18 cellular contexts compared by ENCODE assay signal in the genomic region with DNA sequence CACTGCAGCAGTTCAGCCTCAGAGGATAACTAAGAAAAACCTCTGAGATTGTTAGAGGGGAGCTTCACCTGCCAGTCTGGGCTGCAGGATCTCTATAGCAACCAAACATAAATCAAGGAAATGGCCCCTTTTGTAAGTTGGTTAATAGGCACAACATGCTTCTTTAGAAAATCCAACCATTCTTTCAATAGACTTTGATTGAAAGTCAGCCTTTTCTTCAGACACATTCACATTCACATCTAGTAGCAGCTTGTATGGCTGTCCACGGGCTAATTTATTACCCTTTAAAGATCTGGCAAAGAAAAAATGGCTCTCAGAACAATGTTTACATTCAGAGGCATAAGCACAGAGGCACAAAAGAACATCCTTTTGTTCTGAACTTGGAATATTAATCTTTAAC.
DNase-seq lines count a peak whose midpoint lies in the region; ATAC-seq and TF ChIP-seq lines count a peak whose summit lies in the region.
"Had no signal": no experiment of that assay in that cellular context is flagged by ENCODE, and none has a peak within 500 bp of the region (broad histone marks: within the 10 kb centered on the region; RNA-seq: fewer than 3 reads in every experiment).

No MANE protein-coding gene starts in this region.

- no peaks in the 10 kb centered on the region for H3K9me3 Mint-ChIP-seq in endodermal cell
- H3K9me3 Mint-ChIP-seq in neural crest cell, result no peaks in the 10 kb centered on the region
- H3K9me3 Mint-ChIP-seq in activated CD8-positive, alpha-beta T cell treated with anti-CD3 and anti-CD28 coated beads, Interleukin-2, amount 10 ng/mL, durations not matched to agents 7 days and 5 days (ENCODE audit: insufficient read depth), result no peaks in the 10 kb centered on the region
- H3K9me3 Mint-ChIP-seq: activated T-helper 17 cell treated with anti-CD3 and anti-CD28 coated beads, Interleukin-2, amount 50 U/mL, for 72 hours had no signal

- H3K36me3 ChIP-seq in endodermal cell (ENCODE audit: control insufficient read depth, insufficient read depth, low read length), result no peaks in the 10 kb centered on the region
- H3K36me3 ChIP-seq: gastrocnemius medialis had no signal

- no peaks in the 10 kb centered on the region for H3K36me3 Mint-ChIP-seq in endodermal cell (ENCODE audit: low read depth)
- H3K36me3 Mint-ChIP-seq in neural crest cell (ENCODE audit: low read depth), result peaks cover 2% of the 10 kb centered on the region
- H3K36me3 Mint-ChIP-seq in activated CD8-positive, alpha-beta T cell treated with anti-CD3 and anti-CD28 coated beads, Interleukin-2, amount 10 ng/mL, durations not matched to agents 7 days and 5 days (ENCODE audit: low read depth), result no peaks in the 10 kb centered on the region
- H3K36me3 Mint-ChIP-seq: activated CD8-positive, alpha-beta memory T cell treated with anti-CD3 and anti-CD28 coated beads, Interleukin-2, amount 10 ng/mL, durations not matched to agents 7 days and 5 days; CD8-positive, alpha-beta T cell had no signal

- H3K9me3 ChIP-seq in endodermal cell (ENCODE audit: control insufficient read depth, low read length), result no peaks in the 10 kb centered on the region
- H3K9me3 ChIP-seq: gastrocnemius medialis had no signal

- CTCF ChIA-PET in activated CD8-positive, alpha-beta T cell treated with anti-CD3 and anti-CD28 coated beads, Interleukin-2, amount 10 ng/mL, durations not matched to agents 7 days and 5 days (lab: Charles Lee), result no interaction called here

- peak overlapping the region; percentile 98 for H3K27ac ChIP-seq in endodermal cell (ENCODE audit: low read depth, low read length)
- H3K27ac ChIP-seq: gastrocnemius medialis, RWPE1 had no signal

- H3K4me1 ChIP-seq in endodermal cell (ENCODE audit: control insufficient read depth, insufficient read depth, low read length), result peaks cover 10% of the 10 kb centered on the region
- H3K4me1 ChIP-seq: gastrocnemius medialis had no signal

- H3K4me1 Mint-ChIP-seq in endodermal cell (peaks cover 38% of the 10 kb centered on the region), neural crest cell (peaks cover 65% of the 10 kb centered on the region)
- H3K4me1 Mint-ChIP-seq in activated CD8-positive, alpha-beta T cell treated with anti-CD3 and anti-CD28 coated beads, Interleukin-2, amount 10 ng/mL, durations not matched to agents 7 days and 5 days (ENCODE audit: low read depth), result no peaks in the 10 kb centered on the region
- H3K4me1 Mint-ChIP-seq: activated CD4-positive, alpha-beta T cell treated with anti-CD3 and anti-CD28 coated beads for 36 hours; activated CD8-positive, alpha-beta memory T cell treated with anti-CD3 and anti-CD28 coated beads, Interleukin-2, amount 10 ng/mL, durations not matched to agents 7 days and 5 days; activated naive CD8-positive, alpha-beta T cell treated with anti-CD3 and anti-CD28 coated beads, Interleukin-2, amount 50 U/mL, for 24 hours; activated T-helper 17 cell treated with anti-CD3 and anti-CD28 coated beads, Interleukin-2, amount 50 U/mL, for 72 hours had no signal

- 29 to 73% methylated on average over 1 of the region's 1 CpG for WGBS in endodermal cell (ENCODE audit: insufficient coverage in 1 of 2, insufficient read length in 1 of 2), 2 experiments

- ATAC-seq in activated CD8-positive, alpha-beta T cell treated with anti-CD3 and anti-CD28 coated beads, Interleukin-2, amount 10 ng/mL, durations not matched to agents 7 days and 5 days, result no peak
- ATAC-seq in GM18870 (IDR thresholded peaks at IDR 0.05; ENCODE audit: unreplicated experiment), result no peak
- ATAC-seq: activated CD4-positive, alpha-beta T cell treated with anti-CD3 and anti-CD28 coated beads for 36 hours; activated CD8-positive, alpha-beta memory T cell treated with anti-CD3 and anti-CD28 coated beads, Interleukin-2, amount 10 ng/mL, durations not matched to agents 7 days and 5 days; activated naive CD8-positive, alpha-beta T cell treated with anti-CD3 and anti-CD28 coated beads, Interleukin-2, amount 50 U/mL, for 24 hours; activated T-helper 17 cell treated with anti-CD3 and anti-CD28 coated beads, Interleukin-2, amount 50 U/mL, for 72 hours; CD8-positive, alpha-beta T cell; gastrocnemius medialis had no signal

- POLR2A ChIA-PET in activated CD8-positive, alpha-beta T cell treated with anti-CD3 and anti-CD28 coated beads, Interleukin-2, amount 10 ng/mL, durations not matched to agents 7 days and 5 days (lab: Charles Lee), result no interaction called here

- H3K4me3 Mint-ChIP-seq in endodermal cell (no peak overlapping the region), neural crest cell (peak overlapping the region; percentile 75)
- no peak overlapping the region for H3K4me3 Mint-ChIP-seq in activated CD8-positive, alpha-beta T cell treated with anti-CD3 and anti-CD28 coated beads, Interleukin-2, amount 10 ng/mL, durations not matched to agents 7 days and 5 days
- H3K4me3 Mint-ChIP-seq: activated CD4-positive, alpha-beta T cell treated with anti-CD3 and anti-CD28 coated beads for 36 hours; activated CD8-positive, alpha-beta memory T cell treated with anti-CD3 and anti-CD28 coated beads, Interleukin-2, amount 10 ng/mL, durations not matched to agents 7 days and 5 days; activated naive CD8-positive, alpha-beta T cell treated with anti-CD3 and anti-CD28 coated beads, Interleukin-2, amount 50 U/mL, for 24 hours; activated T-helper 17 cell treated with anti-CD3 and anti-CD28 coated beads, Interleukin-2, amount 50 U/mL, for 72 hours; CD8-positive, alpha-beta T cell; dendritic cell treated with granulocyte-macrophage colony-stimulating factor and Interleukin-4, amounts not matched to agents 40 ng/mL and 50 ng/mL, for 4 days had no signal

- no peaks in the 10 kb centered on the region for H3K27me3 Mint-ChIP-seq in endodermal cell (ENCODE audit: insufficient read depth)
- peaks cover 30% of the 10 kb centered on the region for H3K27me3 Mint-ChIP-seq in neural crest cell (ENCODE audit: low read depth)
- no peaks in the 10 kb centered on the region for H3K27me3 Mint-ChIP-seq in activated CD8-positive, alpha-beta T cell treated with anti-CD3 and anti-CD28 coated beads, Interleukin-2, amount 10 ng/mL, durations not matched to agents 7 days and 5 days (ENCODE audit: low read depth)
- H3K27me3 Mint-ChIP-seq: activated CD4-positive, alpha-beta T cell treated with anti-CD3 and anti-CD28 coated beads for 36 hours; activated CD8-positive, alpha-beta memory T cell treated with anti-CD3 and anti-CD28 coated beads, Interleukin-2, amount 10 ng/mL, durations not matched to agents 7 days and 5 days; activated naive CD8-positive, alpha-beta T cell treated with anti-CD3 and anti-CD28 coated beads, Interleukin-2, amount 50 U/mL, for 24 hours; activated T-helper 17 cell treated with anti-CD3 and anti-CD28 coated beads, Interleukin-2, amount 50 U/mL, for 72 hours; dendritic cell treated with granulocyte-macrophage colony-stimulating factor and Interleukin-4, amounts not matched to agents 40 ng/mL and 50 ng/mL, for 4 days had no signal

- no peaks in the 10 kb centered on the region for H3K27me3 ChIP-seq in endodermal cell (ENCODE audit: control insufficient read depth, insufficient read depth, low read length, poor library complexity, severe bottlenecking)
- H3K27me3 ChIP-seq: gastrocnemius medialis had no signal

- no peak overlapping the region for H3K4me3 ChIP-seq in endodermal cell (ENCODE audit: low read length)
- H3K4me3 ChIP-seq: gastrocnemius medialis had no signal

- H3K9ac ChIP-seq in endodermal cell (ENCODE audit: extremely low read depth, low read length, poor library complexity, severe bottlenecking), result no peak overlapping the region

- peak; percentile 12 for DNase-seq in DMS79 (lab: John Stamatoyannopoulos, UW)
- DNase-seq in NCI-H1105 treated with DMSO at 0.1 percent for 48 hours (lab: John Stamatoyannopoulos, UW), result peak; percentile 70
- no peak for DNase-seq in endodermal cell
- DNase-seq in neural crest cell (ENCODE audit: low read depth, low spot score), result no peak
- DNase-seq in activated CD8-positive, alpha-beta T cell treated with anti-CD3 and anti-CD28 coated beads, Interleukin-2, amount 10 ng/mL, durations not matched to agents 7 days and 5 days, result no peak
- no peak for DNase-seq in H4 (ENCODE audit: low spot score)
- DNase-seq: activated CD4-positive, alpha-beta T cell treated with anti-CD3 and anti-CD28 coated beads for 36 hours; activated CD8-positive, alpha-beta memory T cell treated with anti-CD3 and anti-CD28 coated beads, Interleukin-2, amount 10 ng/mL, durations not matched to agents 7 days and 5 days; activated naive CD8-positive, alpha-beta T cell treated with anti-CD3 and anti-CD28 coated beads, Interleukin-2, amount 50 U/mL, for 24 hours; CD8-positive, alpha-beta T cell; gastrocnemius medialis; KG1; kidney glomerular epithelial cell; NK-92 treated with Interleukin-12 subunit alpha and Interleukin-12 subunit beta, amount 100 ng/mL, for 24 hours had no signal

- TF ChIP-seq CTCF in endodermal cell (conservative IDR thresholded peaks at IDR 0.05) (no peak), neural crest cell (conservative IDR thresholded peaks at IDR 0.05) (no peak)

- H3K27ac Mint-ChIP-seq in endodermal cell (no peak overlapping the region), neural crest cell (ENCODE audit: unreplicated experiment) (peak overlapping the region; percentile 70)
- no peak overlapping the region for H3K27ac Mint-ChIP-seq in activated CD8-positive, alpha-beta T cell treated with anti-CD3 and anti-CD28 coated beads, Interleukin-2, amount 10 ng/mL, durations not matched to agents 7 days and 5 days
- H3K27ac Mint-ChIP-seq: activated CD4-positive, alpha-beta T cell treated with anti-CD3 and anti-CD28 coated beads for 36 hours; activated CD8-positive, alpha-beta memory T cell treated with anti-CD3 and anti-CD28 coated beads, Interleukin-2, amount 10 ng/mL, durations not matched to agents 7 days and 5 days; activated naive CD8-positive, alpha-beta T cell treated with anti-CD3 and anti-CD28 coated beads, Interleukin-2, amount 50 U/mL, for 24 hours; activated T-helper 17 cell treated with anti-CD3 and anti-CD28 coated beads, Interleukin-2, amount 50 U/mL, for 72 hours; CD8-positive, alpha-beta T cell; dendritic cell treated with granulocyte-macrophage colony-stimulating factor and Interleukin-4, amounts not matched to agents 40 ng/mL and 50 ng/mL, for 4 days had no signal

Comparison
In these comparisons a context has a peak if more than half of its experiments do, and no peak if none do; other contexts are left out.
1. DNase-seq: peak in DMS79 (single experiment) and NCI-H1105 treated with DMSO at 0.1 percent for 48 hours (single experiment); none in endodermal cell (single experiment), neural crest cell (single experiment), activated CD8-positive, alpha-beta T cell treated with anti-CD3 and anti-CD28 coated beads, Interleukin-2, amount 10 ng/mL, durations not matched to agents 7 days and 5 days (single experiment) and H4 (single experiment).